Comparison of ENCODE assay signal across 16 cellular contexts in the genomic region with DNA sequence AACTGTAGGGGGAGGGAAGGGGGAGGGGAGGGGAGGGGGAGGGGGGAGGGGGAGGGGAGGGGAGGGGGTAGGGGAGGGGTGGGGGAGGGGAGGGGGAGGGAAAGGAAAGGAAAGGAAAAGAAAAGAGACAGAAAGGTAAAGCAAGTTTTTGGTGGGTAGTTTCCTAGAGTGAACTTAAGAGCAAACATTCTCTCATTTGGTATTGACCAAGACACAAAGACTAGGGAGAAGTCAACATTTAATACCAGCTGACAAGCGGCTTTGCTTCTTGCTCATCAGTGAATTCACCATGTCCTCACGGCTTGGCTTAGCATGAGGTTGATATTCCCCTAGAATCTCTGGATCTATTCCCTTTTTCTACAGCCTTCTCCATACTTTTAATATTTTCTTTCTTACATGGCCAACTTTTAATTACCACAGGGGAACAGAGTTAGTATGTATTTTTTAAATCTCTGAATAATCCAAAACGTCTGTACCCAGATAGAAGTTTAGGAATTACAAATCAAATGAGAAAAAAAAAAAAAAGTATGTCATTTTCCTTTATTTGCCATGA. TPM values are rescaled to one million over a fixed set of nuclear protein-coding genes. Genes with fewer than 3 reads are reported as not detected.
A peak's percentile ranks its signal among the peaks of the same experiment; 100 is the strongest.
DNase-seq lines count a peak whose midpoint lies in the region; ATAC-seq and TF ChIP-seq lines count a peak whose summit lies in the region.
"Had no signal": no experiment of that assay in that cellular context is flagged by ENCODE, and none has a peak within 500 bp of the region (broad histone marks: within the 10 kb centered on the region; RNA-seq: fewer than 3 reads in every experiment).

No MANE protein-coding gene starts in this region.

- ATAC-seq in CD8-positive, alpha-beta T cell, result no peak

- POLR2A ChIA-PET in CD8-positive, alpha-beta T cell (lab: Charles Lee), result interaction anchor here (0.6 kb wide), 1 partner anchor 24 kb away, joined by 3 read pairs; no protein-coding TSS in a partner anchor

- intact Hi-C loops in CD8-positive, alpha-beta T cell (cut with DNase I, micrococcal nuclease), result loop anchor here (1.0 to 10.0 kb wide), 9 partner anchors 25 to 1483 kb away; no protein-coding TSS in a partner anchor

- DNase-seq in CD8-positive, alpha-beta T cell, result no peak
- peak; percentile 26 for DNase-seq in GM13976 (ENCODE audit: low spot score)
- peak; percentile 9 for DNase-seq in SK-MEL-5 (ENCODE audit: low read depth, low spot score)
- DNase-seq in fibroblast of pulmonary artery (ENCODE audit: low read depth), result peak; percentile 13
- DNase-seq in NCI-H187 (lab: John Stamatoyannopoulos, UW), result no peak
- DNase-seq in DMS114 treated with DMSO at 0.1 percent for 48 hours (lab: John Stamatoyannopoulos, UW; ENCODE audit: unreplicated experiment), result no peak
- no peak for DNase-seq in DMS79 treated with DMSO at 0.1 percent for 48 hours (lab: John Stamatoyannopoulos, UW)
- DNase-seq in Ammon's horn (ENCODE audit: low spot score), result no peak

- peaks cover 11% of the 10 kb centered on the region for H3K4me1 Mint-ChIP-seq in CD8-positive, alpha-beta T cell (ENCODE audit: low read depth)
- H3K4me1 Mint-ChIP-seq: GM23338, nephron had no signal

- H3K9me3 ChIP-seq in CD8-positive, alpha-beta T cell (ENCODE audit: low read length), result no peaks in the 10 kb centered on the region
- H3K9me3 ChIP-seq: body of pancreas, gastrocnemius medialis, upper lobe of right lung had no signal

- CTCF ChIA-PET in CD8-positive, alpha-beta T cell (lab: Charles Lee), result interaction anchor here (0.6 to 14.9 kb wide), 27 partner anchors 8 to 1482 kb away, joined by 3 to 266 read pairs (median 5); partner anchors contain the start of gene PLPP6

- H3K36me3 Mint-ChIP-seq in CD8-positive, alpha-beta T cell, result no peaks in the 10 kb centered on the region
- H3K36me3 Mint-ChIP-seq: CD4-positive, CD25-positive, alpha-beta regulatory T cell had no signal

- H3K27ac Mint-ChIP-seq in CD8-positive, alpha-beta T cell, result peak overlapping the region; percentile 50
- H3K27ac Mint-ChIP-seq: GM23338 had no signal

- no peaks in the 10 kb centered on the region for H3K27me3 Mint-ChIP-seq in CD8-positive, alpha-beta T cell (ENCODE audit: low read depth)

- in situ Hi-C loops in GM13976 (cut with MboI; ENCODE audit: low sequenced_read_pairs, unreplicated experiment) (loop anchor here (25.0 kb wide), 1 partner anchor 603 kb away; no protein-coding TSS in a partner anchor), SK-MEL-5 (cut with HindIII; ENCODE audit: low pct_unique_long_range_greater_than_20kb, low sequenced_read_pairs) (no loop called here)

- H3K27me3 ChIP-seq in CD8-positive, alpha-beta T cell (ENCODE audit: insufficient read depth, low read length), result no peaks in the 10 kb centered on the region
- H3K27me3 ChIP-seq: body of pancreas, gastrocnemius medialis, upper lobe of right lung had no signal

- no peak overlapping the region for H3K4me3 ChIP-seq in CD8-positive, alpha-beta T cell (ENCODE audit: low read depth, low read length)
- H3K4me3 ChIP-seq in fibroblast of pulmonary artery (replicated peaks; ENCODE audit: low read depth, low read length), result no peak overlapping the region
- H3K4me3 ChIP-seq: body of pancreas, gastrocnemius medialis, GM23338, PC-9, upper lobe of right lung had no signal

- no peak overlapping the region for H3K27ac ChIP-seq in CD8-positive, alpha-beta T cell (ENCODE audit: low read depth, low read length)
- H3K27ac ChIP-seq: gastrocnemius medialis, PC-9, upper lobe of right lung had no signal

- no peaks in the 10 kb centered on the region for H3K9me3 Mint-ChIP-seq in CD8-positive, alpha-beta T cell
- H3K9me3 Mint-ChIP-seq: activated T-cell treated with anti-CD3 and anti-CD28 coated beads, Interleukin-2, amount 50 U/mL, for 4 hours; nephron had no signal

- no peak overlapping the region for H3K4me3 Mint-ChIP-seq in CD8-positive, alpha-beta T cell
- H3K4me3 Mint-ChIP-seq: activated T-cell treated with anti-CD3 and anti-CD28 coated beads, Interleukin-2, amount 50 U/mL, for 4 hours; GM23338; nephron had no signal

- H3K4me1 ChIP-seq in CD8-positive, alpha-beta T cell (ENCODE audit: insufficient read depth, low read length), result no peaks in the 10 kb centered on the region
- H3K4me1 ChIP-seq: upper lobe of right lung had no signal

- H3K36me3 ChIP-seq in CD8-positive, alpha-beta T cell (ENCODE audit: insufficient read depth, low read length), result no peaks in the 10 kb centered on the region
- H3K36me3 ChIP-seq: gastrocnemius medialis, upper lobe of right lung had no signal

- no peak for TF ChIP-seq CTCF in CD8-positive, alpha-beta T cell (IDR thresholded peaks at IDR 0.05)
- TF ChIP-seq CTCF in GM13976 (IDR thresholded peaks at IDR 0.05; ENCODE audit: borderline replicate concordance, control extremely low read depth, extremely low read depth, insufficient read depth, missing control alignments) (no peak), fibroblast of pulmonary artery (IDR thresholded peaks at IDR 0.05; ENCODE audit: low read length, missing control alignments) (no peak)

RNA-seq across cellular contexts. Expression of gene GLIS3, which starts 40.0 kb away (rescaled TPM):
- 1 to 10 TPM; 3.3 to 5.6 TPM for total RNA-seq in CD8-positive, alpha-beta T cell
- 0.03 and 0.08 TPM in 2 replicates for total RNA-seq in SK-MEL-5 (2014; rRNA removed; shearing (Covaris generic))
- polyA plus RNA-seq in SK-MEL-5 (2015; cell fraction: cytosol; rRNA removed), result 0.01 TPM in 1 of 2 replicates, not detected in the other
- polyA plus RNA-seq in SK-MEL-5 (2015; cell fraction: nucleus; rRNA removed), result 6.2 TPM in 1 of 2 replicates, not detected in the other

Comparison
In these comparisons a context has a peak if more than half of its experiments do, and no peak if none do; other contexts are left out.
1. DNase-seq: peak in GM13976 (single experiment), SK-MEL-5 (single experiment) and fibroblast of pulmonary artery (single experiment); none in CD8-positive, alpha-beta T cell (0 of 7), NCI-H187 (0 of 2), DMS114 treated with DMSO at 0.1 percent for 48 hours (single experiment), DMS79 treated with DMSO at 0.1 percent for 48 hours (single experiment) and Ammon's horn (single experiment).